ENCODE assay signal across 20 cellular contexts in the genomic region with DNA sequence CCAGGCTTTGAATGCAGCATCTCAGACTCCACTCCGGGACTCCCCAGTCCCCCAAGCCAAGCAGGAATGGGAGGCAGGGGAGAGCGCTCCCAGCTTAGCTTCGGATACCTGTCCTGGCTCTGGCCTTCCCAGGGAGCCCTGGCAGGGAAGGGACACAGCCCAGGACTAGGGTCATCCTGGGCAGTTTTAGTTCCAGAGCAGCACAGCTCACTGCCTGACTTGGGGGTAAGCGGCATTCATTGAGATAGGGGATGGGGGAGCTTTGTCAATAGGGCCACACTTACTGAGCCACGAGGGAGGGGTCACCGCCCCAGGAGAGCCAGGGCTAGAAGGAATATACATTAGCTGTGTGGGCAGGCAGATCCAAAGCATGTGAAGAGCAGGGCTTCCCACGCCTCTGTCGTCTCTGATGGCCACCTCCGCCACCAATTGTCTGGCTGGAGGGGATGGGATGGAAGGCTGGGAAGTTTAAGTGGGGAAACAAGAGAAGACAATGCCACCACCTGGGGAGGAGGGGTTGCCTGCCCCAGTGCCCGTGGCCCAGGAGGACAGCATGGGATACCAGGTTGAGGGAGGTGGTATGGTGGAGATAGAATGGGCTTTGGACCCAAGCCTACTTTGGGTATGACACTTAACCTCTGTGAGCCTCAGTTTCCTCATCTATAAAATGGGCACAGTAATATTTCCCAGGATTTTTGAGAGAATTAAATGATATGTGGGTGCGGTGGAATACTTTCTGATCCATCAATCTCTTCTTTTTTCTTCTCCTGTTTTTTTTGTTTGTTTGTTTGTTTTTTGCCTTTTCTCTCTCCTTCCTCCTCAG. TPM values are rescaled to one million over a fixed set of nuclear protein-coding genes. Genes with fewer than 3 reads are reported as not detected.
DNase-seq lines count a peak whose midpoint lies in the region; ATAC-seq and TF ChIP-seq lines count a peak whose summit lies in the region.
"Had no signal": no experiment of that assay in that cellular context is flagged by ENCODE, and none has a peak within 500 bp of the region (broad histone marks: within the 10 kb centered on the region; RNA-seq: fewer than 3 reads in every experiment).

No MANE protein-coding gene starts in this region.

- 83 to 90% methylated on average over 11 of the region's 11 CpGs for WGBS in body of pancreas, 2 donors
- WGBS in lung, 2 donors: 93 to 94% methylated on average over 11 of the region's 11 CpGs
- 81 to 90% (median 85%) methylated on average over 11 of the region's 11 CpGs for WGBS in psoas muscle, 3 donors

- TF ChIP-seq POLR2A in body of pancreas (IDR thresholded peaks at IDR 0.05): no peak

- intact Hi-C loops in body of pancreas (cut with DNase I) (no loop called here), psoas muscle (cut with DNase I) (loop anchor here (10.0 kb wide), 2 partner anchors 179 to 259 kb away; partner anchors contain the start of gene STEAP3 (in 1 of the 2))

- H3K4me1 ChIP-seq in body of pancreas (peaks cover 99% of the 10 kb centered on the region), lung (ENCODE audit: control insufficient read depth in 2 of 2, insufficient read depth in 2 of 2, low read length in 2 of 2) (peaks cover 0 to 27% of the 10 kb centered on the region in 2 donors), psoas muscle (peaks cover 61% of the 10 kb centered on the region)
- H3K4me1 ChIP-seq: HAP-1 had no signal

- H3K4me3 ChIP-seq in body of pancreas (no peak overlapping the region), lung (no peak overlapping the region), psoas muscle (no peak overlapping the region)
- H3K4me3 ChIP-seq: GM12878, HAP-1, MG63 had no signal

- ATAC-seq in body of pancreas: no peak
- ATAC-seq in lung (ENCODE audit: insufficient read depth, low FRiP score): no peak
- no peak for ATAC-seq in psoas muscle
- ATAC-seq: CD8-positive, alpha-beta T cell had no signal

- H3K36me3 ChIP-seq in body of pancreas (replicated peaks in 1 of 2; ENCODE audit: insufficient read depth in 1 of 2, low read depth in 2 of 2) (no peaks in the 10 kb centered on the region), lung (ENCODE audit: control insufficient read depth in 2 of 2, insufficient read depth in 2 of 2, low read length in 2 of 2) (no peaks in the 10 kb centered on the region), psoas muscle (ENCODE audit: insufficient read depth in 1 of 2, low read depth in 1 of 2) (no peaks in the 10 kb centered on the region)
- H3K36me3 ChIP-seq: HAP-1, MG63 had no signal

- H3K27ac ChIP-seq in body of pancreas: peak overlapping the region; percentile 45 to 97 (median 91)
- peak overlapping the region in 1 of 2 donors; percentile 65 for H3K27ac ChIP-seq in lung (ENCODE audit: low read depth in 1 of 2, low read length in 1 of 2)
- H3K27ac ChIP-seq in psoas muscle: peak overlapping the region; percentile 71

- H3K9me3 ChIP-seq in body of pancreas (no peaks in the 10 kb centered on the region), lung (ENCODE audit: control insufficient read depth in 2 of 2, insufficient read depth in 1 of 2, low read length in 1 of 2) (peaks cover 0 to 3% of the 10 kb centered on the region in 2 donors), psoas muscle (no peaks in the 10 kb centered on the region)
- H3K9me3 ChIP-seq: HAP-1, MG63, SK-N-SH had no signal

- TF ChIP-seq CTCF in body of pancreas (IDR thresholded peaks at IDR 0.05) (no peak), lung (IDR thresholded peaks at IDR 0.05; ENCODE audit: control extremely low read depth, extremely low read depth) (no peak), psoas muscle (IDR thresholded peaks at IDR 0.05) (no peak)

- DNase-seq in Ammon's horn (ENCODE audit: low spot score) (peak; percentile 0), body of pancreas (no peak), lung (ENCODE audit: low spot score) (peak; percentile 21), psoas muscle (no peak), NCI-H128 (lab: John Stamatoyannopoulos, UW; ENCODE audit: unreplicated experiment) (no peak), germinal center (ENCODE audit: low spot score) (no peak), inferior parietal cortex (ENCODE audit: extremely low spot score) (no peak)
- DNase-seq: activated CD4-positive, alpha-beta T cell treated with anti-CD3 and anti-CD28 coated beads, Interleukin-2, amount 10 ng/mL, durations not matched to agents 7 days and 5 days; activated naive CD8-positive, alpha-beta T cell treated with anti-CD3 and anti-CD28 coated beads, Interleukin-2, amount 10 ng/mL, durations not matched to agents 7 days and 5 days; CD8-positive, alpha-beta T cell; DMS79 treated with DMSO at 0.1 percent for 48 hours; MG63; NCI-H748 treated with DMSO at 0.1 percent for 48 hours; RPMI8226; substantia nigra; T-helper 2 cell had no signal

- no peaks in the 10 kb centered on the region for H3K27me3 ChIP-seq in body of pancreas
- H3K27me3 ChIP-seq in lung (ENCODE audit: control insufficient read depth, insufficient read depth): no peaks in the 10 kb centered on the region
- H3K27me3 ChIP-seq in psoas muscle (ENCODE audit: insufficient read depth in 3 of 3, low read length in 2 of 3): no peaks in the 10 kb centered on the region
- H3K27me3 ChIP-seq: MG63 had no signal

RNA-seq across cellular contexts. Expression of gene SCTR, which starts 40.2 kb away (rescaled TPM):
- 100 to 1,000 TPM in 1 of 2 donors, 10 to 100 TPM in 1; 69.0 to 183 TPM for total RNA-seq in body of pancreas
- 10 to 100 TPM; 22.3 to 42.7 TPM for total RNA-seq in lung
- polyA plus RNA-seq in lung: 10 to 100 TPM in 1 of 2 donors, 1 to 10 TPM in 1; 4.6 to 33.8 TPM
- 1 to 10 TPM in 1 of 4 donors, under 1 TPM in 1, not detected in 2; 0.57 to 1.3 TPM for total RNA-seq in psoas muscle
- polyA plus RNA-seq in psoas muscle: under 1 TPM in 1 of 3 donors, not detected in 2; 0.12 TPM
- total RNA-seq: activated CD4-positive, alpha-beta T cell treated with anti-CD3 and anti-CD28 coated beads, Interleukin-2, amount 10 ng/mL, durations not matched to agents 7 days and 5 days; activated naive CD8-positive, alpha-beta T cell treated with anti-CD3 and anti-CD28 coated beads, Interleukin-2, amount 10 ng/mL, durations not matched to agents 7 days and 5 days; activated T-helper 2 cell treated with anti-CD3 and anti-CD28 coated beads, Interferon-gamma antibody, Interleukin-2, Interleukin-4, amounts not matched to agents 10 μg/mL and 5 μg/mL and 100 μg/mL, durations not matched to agents 14 hours and 24 hours and 36 hours; CD8-positive, alpha-beta T cell; GM12878 had no signal
- polyA plus RNA-seq: SK-N-SH had no signal

RNA-seq across cellular contexts. Expression of gene TMEM37, which starts 52.5 kb away (rescaled TPM):
- total RNA-seq in body of pancreas (10 to 100 TPM; 19.1 to 22.1 TPM), lung (10 to 100 TPM; 11.5 to 14.3 TPM), psoas muscle (1 to 10 TPM in 3 of 4 donors, under 1 TPM in 1; 0.96 to 3.9 (median 1.4) TPM)
- polyA plus RNA-seq in lung (10 to 100 TPM in 1 of 2 donors, 1 to 10 TPM in 1; 9.9 to 12.7 TPM), psoas muscle (under 1 TPM; 0.60 to 0.96 (median 0.90) TPM)
- total RNA-seq: activated CD4-positive, alpha-beta T cell treated with anti-CD3 and anti-CD28 coated beads, Interleukin-2, amount 10 ng/mL, durations not matched to agents 7 days and 5 days; activated naive CD8-positive, alpha-beta T cell treated with anti-CD3 and anti-CD28 coated beads, Interleukin-2, amount 10 ng/mL, durations not matched to agents 7 days and 5 days; CD8-positive, alpha-beta T cell had no signal

Comparison
In these comparisons a context has a peak if more than half of its experiments do, and no peak if none do; other contexts are left out.
1. DNase-seq: peak in Ammon's horn (single experiment) and lung (single experiment); none in body of pancreas (0 of 4), psoas muscle (0 of 2), NCI-H128 (single experiment), germinal center (single experiment) and inferior parietal cortex (single experiment).
2. RNA of gene SCTR, which starts 40.2 kb away (total RNA-seq): 69.0 to 183 TPM in body of pancreas and 22.3 to 42.7 TPM in lung; 0.57 to 1.3 TPM in psoas muscle; every median in the first group is over 10 times any median in the second.